Comparison of ENCODE assay signal across 12 cellular contexts in genomic region chr2:237324446-237325236, GRCh38.
DNase-seq lines count a peak whose midpoint lies in the region; ATAC-seq and TF ChIP-seq lines count a peak whose summit lies in the region.
"Had no signal": no experiment of that assay in that cellular context is flagged by ENCODE, and none has a peak within 500 bp of the region (broad histone marks: within the 10 kb centered on the region; RNA-seq: fewer than 3 reads in every experiment).

No MANE protein-coding gene starts in this region.

- H2AFZ ChIP-seq in GM23248, result no peak overlapping the region

- peaks cover 65% of the 10 kb centered on the region for H3K36me3 ChIP-seq in GM23248 (ENCODE audit: low read depth)

- no peak for DNase-seq in GM23248
- DNase-seq in islet precursor cell, result peak; percentile 93
- DNase-seq in NCI-H2171 (lab: John Stamatoyannopoulos, UW), result no peak
- DNase-seq in dedifferentiated amniotic fluid mesenchymal stem cell (ENCODE audit: extremely low spot score), result no peak
- no peak for DNase-seq in natural killer cell
- no peak for DNase-seq in stimulated activated CD4-positive, alpha-beta T cell treated with anti-CD3 and anti-CD28 coated beads, Interleukin-2, amount 100 ng/mL, for 24 hours
- DNase-seq: activated CD4-positive, alpha-beta T cell treated with anti-CD3 and anti-CD28 coated beads, Interleukin-2, amount 50 U/mL, for 1 hour; dorsolateral prefrontal cortex; stimulated activated CD4-positive, alpha-beta T cell treated with anti-CD3 and anti-CD28 coated beads, Interleukin-1b, Interleukin-23, amount 100 ng/mL, for 48 hours had no signal

- no peaks in the 10 kb centered on the region for H3K4me1 Mint-ChIP-seq in stimulated activated memory B cell treated with anti-CD40 and anti-IgM and Interleukin-4, amounts not matched to agents 10 μg/mL and 1 μg/mL and 100 μg/mL, for 72 hours
- H3K4me1 Mint-ChIP-seq in natural killer cell, result no peaks in the 10 kb centered on the region

- H3K4me1 ChIP-seq in GM23248 (ENCODE audit: insufficient read depth), result peaks cover 20% of the 10 kb centered on the region
- H3K4me1 ChIP-seq: Caco-2 had no signal

- H3K9me3 Mint-ChIP-seq in stimulated activated memory B cell treated with anti-CD40 and anti-IgM and Interleukin-4, amounts not matched to agents 10 μg/mL and 1 μg/mL and 100 μg/mL, for 72 hours, result no peaks in the 10 kb centered on the region
- no peaks in the 10 kb centered on the region for H3K9me3 Mint-ChIP-seq in natural killer cell

- no peaks in the 10 kb centered on the region for H3K27me3 ChIP-seq in GM23248 (replicated peaks; ENCODE audit: insufficient read depth)

- H3K27me3 Mint-ChIP-seq in stimulated activated memory B cell treated with anti-CD40 and anti-IgM and Interleukin-4, amounts not matched to agents 10 μg/mL and 1 μg/mL and 100 μg/mL, for 72 hours, result peaks cover 14% of the 10 kb centered on the region
- H3K27me3 Mint-ChIP-seq in natural killer cell (ENCODE audit: low read depth in 2 of 2), result peaks cover 10 to 24% of the 10 kb centered on the region in 2 donors

- H3K9ac ChIP-seq in GM23248, result peak overlapping the region; percentile 16; the same call in 1 of the 2 replicates

- H3K4me3 Mint-ChIP-seq in stimulated activated memory B cell treated with anti-CD40 and anti-IgM and Interleukin-4, amounts not matched to agents 10 μg/mL and 1 μg/mL and 100 μg/mL, for 72 hours, result no peak overlapping the region
- no peak overlapping the region for H3K4me3 Mint-ChIP-seq in natural killer cell

- H3K9me3 ChIP-seq in GM23248 (ENCODE audit: low read depth), result no peaks in the 10 kb centered on the region
- H3K9me3 ChIP-seq: Caco-2 had no signal

- H3F3A ChIP-seq in GM23248 (ENCODE audit: insufficient read depth), result peaks cover 100% of the 10 kb centered on the region

- intact Hi-C loops in natural killer cell (cut with micrococcal nuclease), result no loop called here

- H3K36me3 Mint-ChIP-seq in stimulated activated memory B cell treated with anti-CD40 and anti-IgM and Interleukin-4, amounts not matched to agents 10 μg/mL and 1 μg/mL and 100 μg/mL, for 72 hours, result no peaks in the 10 kb centered on the region
- H3K36me3 Mint-ChIP-seq in natural killer cell, result no peaks in the 10 kb centered on the region

- H3K79me2 ChIP-seq in GM23248 (ENCODE audit: insufficient read depth), result peaks cover 54% of the 10 kb centered on the region

- TF ChIP-seq CTCF in VCaP (conservative IDR thresholded peaks at IDR 0.05), result no peak
- no peak for TF ChIP-seq CTCF in natural killer cell (IDR thresholded peaks at IDR 0.05)

- H3K27ac Mint-ChIP-seq in stimulated activated memory B cell treated with anti-CD40 and anti-IgM and Interleukin-4, amounts not matched to agents 10 μg/mL and 1 μg/mL and 100 μg/mL, for 72 hours, result no peak overlapping the region
- no peak overlapping the region for H3K27ac Mint-ChIP-seq in natural killer cell

- WGBS in GM23248 (ENCODE audit: low coverage in 1 of 2, low lambda C conversion rate in 2 of 2, missing lambda C conversion rate in 2 of 2), 2 experiments, result 70 to 74% methylated on average over 16 of the region's 16 CpGs

- H3K9me2 ChIP-seq in GM23248 (ENCODE audit: insufficient read depth), result no peaks in the 10 kb centered on the region

- no peaks in the 10 kb centered on the region for H4K20me1 ChIP-seq in GM23248 (ENCODE audit: insufficient read depth)

- peak overlapping the region; percentile 32; the same call in 1 of the 2 replicates for H3K27ac ChIP-seq in GM23248
- peak overlapping the region; percentile 34; the same call in 1 of the 2 replicates for H3K27ac ChIP-seq in VCaP

- no peak overlapping the region for H3K4me2 ChIP-seq in GM23248 (ENCODE audit: unreplicated experiment)

- in situ Hi-C loops in GM23248 (cut with MboI), result no loop called here

- peak; percentile 24 for ATAC-seq in stimulated activated memory B cell treated with anti-CD40 and anti-IgM and Interleukin-4, amounts not matched to agents 10 μg/mL and 1 μg/mL and 100 μg/mL, for 72 hours
- no peak for ATAC-seq in natural killer cell

- H3K4me3 ChIP-seq in GM23248, result no peak overlapping the region
- H3K4me3 ChIP-seq: dorsolateral prefrontal cortex had no signal
